7 cellular contexts compared by ENCODE assay signal in genomic region chr6:119349041-119349340, GRCh38. TPM values are rescaled to one million over a fixed set of nuclear protein-coding genes. Genes with fewer than 3 reads are reported as not detected.
DNase-seq lines count a peak whose midpoint lies in the region; ATAC-seq and TF ChIP-seq lines count a peak whose summit lies in the region.

No MANE protein-coding gene starts in this region.

- H2AFZ ChIP-seq in smooth muscle cell (ENCODE audit: low read depth): peak overlapping the region; percentile 95

- H4K20me1 ChIP-seq in smooth muscle cell (ENCODE audit: low read depth): peaks cover 43% of the 10 kb centered on the region

- DNase-seq in iPS DF 6.9 (ENCODE audit: low read depth, low spot score) (no peak), smooth muscle cell (lab: John Stamatoyannopoulos, UW; ENCODE audit: unreplicated experiment) (no peak), hippocampal formation (lab: John Stamatoyannopoulos, UW) (no peak), DMS79 treated with DMSO at 0.1 percent for 48 hours (lab: John Stamatoyannopoulos, UW) (no peak)

- no peaks in the 10 kb centered on the region for H3K9me3 Mint-ChIP-seq in activated T-helper 17 cell treated with anti-CD3 and anti-CD28 coated beads, Interleukin-2, amount 50 U/mL, for 72 hours

- ATAC-seq in HG02798 (IDR thresholded peaks at IDR 0.05; ENCODE audit: poor library complexity, unreplicated experiment): peak; percentile 0
- no peak for ATAC-seq in activated T-helper 17 cell treated with anti-CD3 and anti-CD28 coated beads, Interleukin-2, amount 50 U/mL, for 72 hours (replicated peaks)

- H3K4me1 Mint-ChIP-seq in activated T-helper 17 cell treated with anti-CD3 and anti-CD28 coated beads, Interleukin-2, amount 50 U/mL, for 72 hours: peaks cover 25% of the 10 kb centered on the region

- H3F3A ChIP-seq in smooth muscle cell (ENCODE audit: low read depth): no peaks in the 10 kb centered on the region

- H3K36me3 Mint-ChIP-seq in activated T-helper 17 cell treated with anti-CD3 and anti-CD28 coated beads, Interleukin-2, amount 50 U/mL, for 72 hours (ENCODE audit: low read depth): peaks cover 41% of the 10 kb centered on the region

- H3K79me2 ChIP-seq in smooth muscle cell (ENCODE audit: low read depth): peaks cover 89% of the 10 kb centered on the region

- peaks cover 3% of the 10 kb centered on the region; the same call in 1 of the 2 replicates for H3K4me1 ChIP-seq in iPS DF 6.9 (ENCODE audit: control insufficient read depth, insufficient read depth, low read length)
- no peaks in the 10 kb centered on the region for H3K4me1 ChIP-seq in smooth muscle cell (ENCODE audit: low read depth)

- TF ChIP-seq CTCF in smooth muscle cell (IDR thresholded peaks at IDR 0.05; ENCODE audit: borderline replicate concordance, insufficient read depth, poor library complexity, severe bottlenecking): no peak

- peaks cover 6% of the 10 kb centered on the region; the same call in 1 of the 2 replicates for H3K27me3 ChIP-seq in iPS DF 6.9 (ENCODE audit: control insufficient read depth, insufficient read depth, low read length)
- no peaks in the 10 kb centered on the region for H3K27me3 ChIP-seq in smooth muscle cell (ENCODE audit: low read depth)

- peak overlapping the region; percentile 91; the same call in 1 of the 2 replicates for H3K4me3 ChIP-seq in iPS DF 6.9 (ENCODE audit: low read length)
- H3K4me3 ChIP-seq in smooth muscle cell: peak overlapping the region; percentile 90

- H3K36me3 ChIP-seq in iPS DF 6.9 (ENCODE audit: control insufficient read depth, insufficient read depth, low read length) (no peaks in the 10 kb centered on the region), smooth muscle cell (ENCODE audit: low read depth) (no peaks in the 10 kb centered on the region)

- H3K27ac ChIP-seq in iPS DF 6.9 (ENCODE audit: low read length) (no peak overlapping the region), smooth muscle cell (ENCODE audit: low read depth) (peak overlapping the region; percentile 91)

- H3K4me2 ChIP-seq in smooth muscle cell: peak overlapping the region; percentile 92

- peak; percentile 30 for TF ChIP-seq POLR2A in GM18526 (IDR thresholded peaks at IDR 0.05; ENCODE audit: extremely low read depth, insufficient read length)

- peak overlapping the region; percentile 90 for H3K9ac ChIP-seq in smooth muscle cell (ENCODE audit: low read depth)

- peak overlapping the region; percentile 89 for H3K4me3 Mint-ChIP-seq in activated T-helper 17 cell treated with anti-CD3 and anti-CD28 coated beads, Interleukin-2, amount 50 U/mL, for 72 hours

- H3K27me3 Mint-ChIP-seq in activated T-helper 17 cell treated with anti-CD3 and anti-CD28 coated beads, Interleukin-2, amount 50 U/mL, for 72 hours: no peaks in the 10 kb centered on the region

- peak overlapping the region; percentile 94 for H3K27ac Mint-ChIP-seq in activated T-helper 17 cell treated with anti-CD3 and anti-CD28 coated beads, Interleukin-2, amount 50 U/mL, for 72 hours

- no CpG with 5 or more reads among the region's 34 CpGs for WGBS in iPS DF 6.9 (ENCODE audit: insufficient coverage, insufficient read length)
- under 1% methylated on average over 33 of the region's 34 CpGs for WGBS in smooth muscle cell (ENCODE audit: low lambda C conversion rate)

- H3K9me3 ChIP-seq in iPS DF 6.9 (ENCODE audit: control insufficient read depth, insufficient read depth, low read length): no peaks in the 10 kb centered on the region
- no peaks in the 10 kb centered on the region for H3K9me3 ChIP-seq in smooth muscle cell (replicated peaks; ENCODE audit: low read depth)

RNA-seq across cellular contexts. Expression of gene MAN1A1, which starts 0.6 kb away (rescaled TPM):
- 10 to 100 TPM; 19.1 to 23.6 TPM for total RNA-seq in activated T-helper 17 cell treated with anti-CD3 and anti-CD28 coated beads, Interleukin-2, amount 50 U/mL, for 72 hours
- total RNA-seq in smooth muscle cell: 127 and 140 TPM in 2 replicates
- polyA plus RNA-seq in smooth muscle cell: 57.1 and 61.3 TPM in 2 replicates
